Comparison of ENCODE assay signal across 23 cellular contexts in the genomic region with DNA sequence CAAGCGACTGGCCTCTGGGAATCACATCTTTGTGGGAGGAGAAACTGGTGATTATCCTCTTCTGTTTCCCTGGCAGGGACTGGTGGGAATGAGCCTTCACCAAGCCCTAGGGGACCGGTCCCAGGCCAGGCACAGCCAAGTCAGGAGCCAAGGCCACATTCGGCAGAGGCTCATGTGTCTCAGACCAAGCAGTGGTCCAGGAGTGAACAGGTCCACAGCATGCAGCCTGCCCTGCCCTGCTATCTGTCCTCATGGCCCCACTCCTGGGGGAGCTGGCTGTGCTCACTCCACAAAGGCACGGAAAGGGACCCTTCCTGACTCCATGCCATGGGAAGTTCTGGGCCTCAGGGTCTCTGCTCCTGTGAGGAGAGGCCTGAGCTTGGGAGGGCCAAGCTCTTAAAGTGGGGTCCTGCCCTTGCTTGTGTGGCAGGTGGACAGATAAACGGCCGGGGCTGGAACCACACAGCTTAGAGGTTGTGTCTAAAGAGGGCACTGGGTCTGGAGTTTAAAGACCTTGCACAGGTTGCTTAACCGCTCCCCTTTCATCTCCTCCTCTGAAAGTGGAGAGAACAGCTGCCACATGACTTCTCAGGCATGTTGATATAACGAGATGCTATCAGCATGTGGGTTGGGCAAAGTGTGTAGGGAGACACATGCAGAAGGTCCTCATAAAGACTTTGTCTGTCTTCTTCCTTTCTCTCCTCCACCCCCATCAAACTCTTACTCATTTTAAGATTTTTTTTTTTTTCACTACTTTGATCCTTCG. TPM values are rescaled to one million over a fixed set of nuclear protein-coding genes. Genes with fewer than 3 reads are reported as not detected.
DNase-seq lines count a peak whose midpoint lies in the region; ATAC-seq and TF ChIP-seq lines count a peak whose summit lies in the region.
"Had no signal": no experiment of that assay in that cellular context is flagged by ENCODE, and none has a peak within 500 bp of the region (broad histone marks: within the 10 kb centered on the region; RNA-seq: fewer than 3 reads in every experiment).

No MANE protein-coding gene starts in this region.

- no peak for TF ChIP-seq POLR2A in prostate gland (IDR thresholded peaks at IDR 0.05)
- TF ChIP-seq POLR2A in body of pancreas (IDR thresholded peaks at IDR 0.05) = no peak

- intact Hi-C loops in heart right ventricle (cut with DNase I) (loop anchor here in 2 of 10 donors (5.0 kb wide), 2 partner anchors 51 to 56 kb away; a partner anchor contains a TSS), prostate gland (cut with DNase I) (no loop called here), body of pancreas (cut with DNase I) (no loop called here)

- H3K4me1 ChIP-seq in heart right ventricle (peaks cover 0 to 57% (median 22%) of the 10 kb centered on the region in 9 donors), prostate gland (replicated peaks) (peaks cover 11% of the 10 kb centered on the region), body of pancreas (peaks cover 16% of the 10 kb centered on the region)
- H3K4me1 ChIP-seq: A549, gastrocnemius medialis, psoas muscle had no signal

- DNase-seq in NCI-H146 (lab: John Stamatoyannopoulos, UW) (peak; percentile 9), NCI-H146 treated with DMSO at 0.1 percent for 48 hours (lab: John Stamatoyannopoulos, UW; ENCODE audit: unreplicated experiment) (no peak), NCI-H2171 (lab: John Stamatoyannopoulos, UW) (peak; percentile 9), heart right ventricle (no peak), prostate gland (ENCODE audit: low spot score) (peak; percentile 79), epidermal melanocyte (ENCODE audit: insufficient read length, low spot score) (no peak), body of pancreas (no peak), hepatic stellate cell (ENCODE audit: low spot score) (no peak)
- DNase-seq: activated naive CD4-positive, alpha-beta T cell treated with anti-CD3 and anti-CD28 coated beads, Interleukin-2, amount 50 U/mL, for 16 hours; activated T-cell treated with anti-CD3 and anti-CD28 coated beads for 4 hours; DMS53; gastrocnemius medialis; KG1; mesenchymal stem cell; NCI-H1105 treated with DMSO at 0.1 percent for 48 hours; psoas muscle; stimulated activated CD4-positive, alpha-beta T cell treated with anti-CD3 and anti-CD28 coated beads, Interleukin-15, amount 100 ng/mL, for 24 hours; stimulated activated naive CD4-positive, alpha-beta T cell had no signal

- ATAC-seq in heart right ventricle (peak in 7 of 8 donors; percentile 19 to 50 (median 37)), body of pancreas (no peak)
- ATAC-seq: A549, gastrocnemius medialis had no signal

- H3K4me3 ChIP-seq in heart right ventricle = no peak overlapping the region
- H3K4me3 ChIP-seq in prostate gland = no peak overlapping the region
- H3K4me3 ChIP-seq in body of pancreas = no peak overlapping the region
- H3K4me3 ChIP-seq: A549, gastrocnemius medialis, psoas muscle had no signal

- H3K9me3 ChIP-seq in heart right ventricle = no peaks in the 10 kb centered on the region
- no peaks in the 10 kb centered on the region for H3K9me3 ChIP-seq in prostate gland
- no peaks in the 10 kb centered on the region for H3K9me3 ChIP-seq in body of pancreas
- H3K9me3 ChIP-seq: A549, gastrocnemius medialis, psoas muscle had no signal

- H3K27me3 ChIP-seq in heart right ventricle = no peaks in the 10 kb centered on the region
- H3K27me3 ChIP-seq in prostate gland (replicated peaks; ENCODE audit: insufficient read depth) = no peaks in the 10 kb centered on the region
- no peaks in the 10 kb centered on the region for H3K27me3 ChIP-seq in body of pancreas
- H3K27me3 ChIP-seq: gastrocnemius medialis had no signal

- 45 to 46% methylated on average over 9 of the region's 9 CpGs for WGBS in heart right ventricle, 2 donors
- 50% methylated on average over 8 of the region's 9 CpGs for WGBS in prostate gland
- WGBS in body of pancreas, 2 donors = 44 to 51% methylated on average over 7 to 9 of the region's 9 CpGs

- TF ChIP-seq CTCF in heart right ventricle (IDR thresholded peaks at IDR 0.05) = no peak
- TF ChIP-seq CTCF in prostate gland (IDR thresholded peaks at IDR 0.05) = no peak
- no peak for TF ChIP-seq CTCF in body of pancreas (IDR thresholded peaks at IDR 0.05)

- peak overlapping the region in 2 of 10 donors; percentile 1 to 41 for H3K27ac ChIP-seq in heart right ventricle
- no peak overlapping the region for H3K27ac ChIP-seq in prostate gland
- no peak overlapping the region for H3K27ac ChIP-seq in body of pancreas
- H3K27ac ChIP-seq: A549, C4-2B, gastrocnemius medialis, psoas muscle had no signal

- H3K36me3 ChIP-seq in heart right ventricle = peaks cover 0 to 12% (median 0%) of the 10 kb centered on the region in 9 donors
- H3K36me3 ChIP-seq in prostate gland = no peaks in the 10 kb centered on the region
- H3K36me3 ChIP-seq in body of pancreas (replicated peaks in 1 of 2; ENCODE audit: insufficient read depth in 1 of 2, low read depth in 2 of 2) = no peaks in the 10 kb centered on the region
- H3K36me3 ChIP-seq: gastrocnemius medialis had no signal

RNA-seq across cellular contexts. Expression of a gene that starts 57.5 kb away (rescaled TPM):
- 1,000 to 10,000 TPM in 8 of 10 donors, 100 to 1,000 TPM in 2; 863 to 1,698 (median 1,199) TPM for total RNA-seq in heart right ventricle
- polyA plus RNA-seq in heart right ventricle = 100 to 1,000 TPM; 443 to 484 TPM
- total RNA-seq in prostate gland = 1 to 10 TPM; 6.4 to 6.6 TPM
- under 1 TPM in 1 of 2 donors, not detected in 1; 0.26 TPM for total RNA-seq in body of pancreas
- total RNA-seq: epithelial cell of proximal tubule, H4, NCI-H460 had no signal
- polyA plus RNA-seq: A549 had no signal

Comparison
In these comparisons a context has a peak if more than half of its experiments do, and no peak if none do; other contexts are left out.
1. DNase-seq: peak in NCI-H146 (single experiment), NCI-H2171 (single experiment) and prostate gland (single experiment); none in NCI-H146 treated with DMSO at 0.1 percent for 48 hours (single experiment), heart right ventricle (0 of 2), epidermal melanocyte (single experiment), body of pancreas (0 of 4) and hepatic stellate cell (single experiment).
2. RNA of a gene that starts 57.5 kb away (total RNA-seq): 863 to 1,698 TPM in heart right ventricle; 6.4 to 6.6 TPM in prostate gland and 0.26 TPM in body of pancreas; every median in the first group is over 100 times any median in the second.